Comparison of ENCODE assay signal across 24 cellular contexts in genomic region chr1:3007298-3008147, GRCh38. TPM values are rescaled to one million over a fixed set of nuclear protein-coding genes. Genes with fewer than 3 reads are reported as not detected.
"Had no signal": no experiment of that assay in that cellular context is flagged by ENCODE, and none has a peak within 500 bp of the region (broad histone marks: within the 10 kb centered on the region; RNA-seq: fewer than 3 reads in every experiment).

No MANE protein-coding gene starts in this region.

- ATAC-seq: activated T-cell treated with anti-CD3 and anti-CD28 coated beads, Interleukin-2, amount 50 U/mL, for 72 hours; T-cell had no signal

- H3K4me1 Mint-ChIP-seq: activated CD4-positive, alpha-beta T cell treated with anti-CD3 and anti-CD28 coated beads, Interleukin-2, amount 10 ng/mL, durations not matched to agents 24 days and 14 days had no signal

- H3K27me3 ChIP-seq: brain microvascular endothelial cell, cardiac muscle cell had no signal

- H3K4me3 Mint-ChIP-seq: activated B cell treated with CpG ODN at 0.5 μM for 24 hours; activated CD4-positive, alpha-beta T cell treated with anti-CD3 and anti-CD28 coated beads, Interleukin-2, amount 10 ng/mL, durations not matched to agents 24 days and 14 days; activated naive CD8-positive, alpha-beta T cell; activated T-cell treated with anti-CD3 and anti-CD28 coated beads, Interleukin-2, amount 50 U/mL, for 72 hours; T-cell had no signal

- H3K27me3 Mint-ChIP-seq: activated CD4-positive, alpha-beta T cell treated with anti-CD3 and anti-CD28 coated beads, Interleukin-2, amount 10 ng/mL, durations not matched to agents 24 days and 14 days had no signal

- H3K4me3 ChIP-seq: cardiac muscle cell, MG63, PC-9, SK-N-MC had no signal

- DNase-seq: activated B cell treated with CpG ODN at 0.5 μM for 24 hours; activated CD4-positive, alpha-beta T cell treated with anti-CD3 and anti-CD28 coated beads for 1 hour; activated CD4-positive, alpha-beta T cell treated with anti-CD3 and anti-CD28 coated beads, Interleukin-2, amount 10 ng/mL, durations not matched to agents 24 days and 14 days; activated CD4-positive, alpha-beta T cell treated with anti-CD3 and anti-CD28 coated beads, Interleukin-2, amount 50 U/mL, for 48 hours; activated naive CD4-positive, alpha-beta T cell; activated T-cell treated with anti-CD3 and anti-CD28 coated beads, Interleukin-2, amount 50 U/mL, for 72 hours; brain microvascular endothelial cell; cerebellar nuclear complex; MG63; MV-4-11; NCI-H1092 treated with DMSO at 0.1 percent for 48 hours; NCI-H1417 treated with DMSO at 0.1 percent for 48 hours; NCI-H1694; NCI-H2029 treated with DMSO at 0.1 percent for 48 hours; NCI-H510A treated with DMSO at 0.1 percent for 48 hours; NCI-H69; PC-9; T-cell; T-helper 2 cell; T1000 had no signal

- H3K27ac ChIP-seq: brain microvascular endothelial cell, cardiac muscle cell, PC-9, SK-N-MC had no signal

- H3K36me3 Mint-ChIP-seq: T-cell had no signal

- H3K27ac Mint-ChIP-seq: activated B cell treated with CpG ODN at 0.5 μM for 24 hours; activated CD4-positive, alpha-beta T cell treated with anti-CD3 and anti-CD28 coated beads, Interleukin-2, amount 10 ng/mL, durations not matched to agents 24 days and 14 days; activated naive CD8-positive, alpha-beta T cell; activated T-cell treated with anti-CD3 and anti-CD28 coated beads, Interleukin-2, amount 50 U/mL, for 72 hours; activated T-helper 2 cell treated with anti-CD3 and anti-CD28 coated beads, Interferon-gamma antibody, Interleukin-2, Interleukin-4, amounts not matched to agents 10 μg/mL and 5 μg/mL and 100 μg/mL, durations not matched to agents 14 hours and 24 hours and 36 hours; T-cell had no signal

- H3K36me3 ChIP-seq: brain microvascular endothelial cell, cardiac muscle cell, MG63 had no signal

- H3K4me2 ChIP-seq: PC-9 had no signal

RNA-seq across cellular contexts. Expression of gene ACTRT2, which starts 13.7 kb away (rescaled TPM):
- total RNA-seq: activated B cell treated with CpG ODN at 0.5 μM for 24 hours; activated CD4-positive, alpha-beta T cell treated with anti-CD3 and anti-CD28 coated beads, Interleukin-2, amount 10 ng/mL, durations not matched to agents 24 days and 14 days; activated T-cell treated with anti-CD3 and anti-CD28 coated beads, Interleukin-2, amount 50 U/mL, for 72 hours; activated T-helper 2 cell treated with anti-CD3 and anti-CD28 coated beads, Interferon-gamma antibody, Interleukin-2, Interleukin-4, amounts not matched to agents 10 μg/mL and 5 μg/mL and 100 μg/mL, durations not matched to agents 14 hours and 24 hours and 36 hours; cardiac muscle cell; PC-9; T-cell had no signal
